Comparison of ENCODE assay signal across 8 cellular contexts in genomic region chr11:108122166-108122628, GRCh38. TPM values are rescaled to one million over a fixed set of nuclear protein-coding genes. Genes with fewer than 3 reads are reported as not detected.
DNase-seq lines count a peak whose midpoint lies in the region; ATAC-seq and TF ChIP-seq lines count a peak whose summit lies in the region.

No MANE protein-coding gene starts in this region.

- in situ Hi-C loops in SK-MEL-5 (cut with HindIII; ENCODE audit: low pct_unique_long_range_greater_than_20kb, low sequenced_read_pairs): no loop called here

- TF ChIP-seq CTCF in epithelial cell of proximal tubule (conservative IDR thresholded peaks at IDR 0.05; ENCODE audit: low read depth, low read length) (no peak), nephron (IDR thresholded peaks at IDR 0.05; ENCODE audit: unreplicated experiment in 3 of 3) (no peak)

- H3K36me3 Mint-ChIP-seq in activated CD4-positive, alpha-beta T cell treated with anti-CD3 and anti-CD28 coated beads, Interleukin-2, amount 10 ng/mL, durations not matched to agents 7 days and 5 days (ENCODE audit: low read depth): peaks cover 27% of the 10 kb centered on the region
- H3K36me3 Mint-ChIP-seq in nephron (ENCODE audit: low read depth): peaks cover 11% of the 10 kb centered on the region

- CTCF ChIA-PET in activated CD4-positive, alpha-beta T cell treated with anti-CD3 and anti-CD28 coated beads, Interleukin-2, amount 10 ng/mL, durations not matched to agents 7 days and 5 days (lab: Charles Lee): interaction anchor here (0.5 to 1.2 kb wide), 3 partner anchors 9 to 529 kb away, joined by 3 read pairs; no protein-coding TSS in a partner anchor

- H3K4me3 Mint-ChIP-seq in activated CD4-positive, alpha-beta T cell treated with anti-CD3 and anti-CD28 coated beads, Interleukin-2, amount 10 ng/mL, durations not matched to agents 7 days and 5 days: peak overlapping the region; percentile 82
- peak overlapping the region; percentile 92 to 96 (median 94) for H3K4me3 Mint-ChIP-seq in nephron

- peak overlapping the region; percentile 90 for H3K27ac Mint-ChIP-seq in activated CD4-positive, alpha-beta T cell treated with anti-CD3 and anti-CD28 coated beads, Interleukin-2, amount 10 ng/mL, durations not matched to agents 7 days and 5 days
- peak overlapping the region; percentile 69 to 88 (median 81) for H3K27ac Mint-ChIP-seq in nephron

- POLR2A ChIA-PET in activated CD4-positive, alpha-beta T cell treated with anti-CD3 and anti-CD28 coated beads, Interleukin-2, amount 10 ng/mL, durations not matched to agents 7 days and 5 days (lab: Charles Lee): no interaction called here

- no peak for DNase-seq in activated CD4-positive, alpha-beta T cell treated with anti-CD3 and anti-CD28 coated beads, Interleukin-2, amount 10 ng/mL, durations not matched to agents 7 days and 5 days
- DNase-seq in activated CD4-positive, alpha-beta T cell treated with anti-CD3 and anti-CD28 coated beads, Interleukin-2, amount 50 U/mL, for 48 hours: no peak
- peak; percentile 3 for DNase-seq in SK-MEL-5 (ENCODE audit: low read depth, low spot score)
- DNase-seq in epithelial cell of proximal tubule (ENCODE audit: low read depth): no peak
- no peak for DNase-seq in NCI-H345 (lab: John Stamatoyannopoulos, UW)
- DNase-seq in foreskin melanocyte: no peak

- H3K4me1 Mint-ChIP-seq in activated CD4-positive, alpha-beta T cell treated with anti-CD3 and anti-CD28 coated beads, Interleukin-2, amount 10 ng/mL, durations not matched to agents 7 days and 5 days: peaks cover 49% of the 10 kb centered on the region
- H3K4me1 Mint-ChIP-seq in nephron: peaks cover 33% of the 10 kb centered on the region

- H3K9me3 Mint-ChIP-seq in activated CD4-positive, alpha-beta T cell treated with anti-CD3 and anti-CD28 coated beads, Interleukin-2, amount 10 ng/mL, durations not matched to agents 7 days and 5 days: no peaks in the 10 kb centered on the region
- no peaks in the 10 kb centered on the region for H3K9me3 Mint-ChIP-seq in nephron

- H3K4me3 ChIP-seq in epithelial cell of proximal tubule (ENCODE audit: low read depth, low read length): peak overlapping the region; percentile 88

- no peaks in the 10 kb centered on the region for H3K27me3 Mint-ChIP-seq in activated CD4-positive, alpha-beta T cell treated with anti-CD3 and anti-CD28 coated beads, Interleukin-2, amount 10 ng/mL, durations not matched to agents 7 days and 5 days
- no peaks in the 10 kb centered on the region for H3K27me3 Mint-ChIP-seq in nephron (ENCODE audit: low read depth)

- no peak for ATAC-seq in GM21786 (IDR thresholded peaks at IDR 0.05; ENCODE audit: unreplicated experiment)

RNA-seq across cellular contexts. Expression of gene ACAT1, which starts 0.8 kb away (rescaled TPM):
- 10 to 100 TPM; 42.3 to 46.5 TPM for total RNA-seq in activated CD4-positive, alpha-beta T cell treated with anti-CD3 and anti-CD28 coated beads, Interleukin-2, amount 10 ng/mL, durations not matched to agents 7 days and 5 days
- total RNA-seq in SK-MEL-5 (2014; rRNA removed; shearing (Covaris generic)): 108 and 145 TPM in 2 replicates
- polyA plus RNA-seq in SK-MEL-5 (2015; cell fraction: cytosol; rRNA removed): 77.1 and 87.1 TPM in 2 replicates
- 30.1 and 61.0 TPM in 2 replicates for polyA plus RNA-seq in SK-MEL-5 (2015; cell fraction: nucleus; rRNA removed)
- 76.2 and 87.9 TPM in 2 replicates for total RNA-seq in epithelial cell of proximal tubule
